ENCODE assay signal across 9 cellular contexts in the genomic region with DNA sequence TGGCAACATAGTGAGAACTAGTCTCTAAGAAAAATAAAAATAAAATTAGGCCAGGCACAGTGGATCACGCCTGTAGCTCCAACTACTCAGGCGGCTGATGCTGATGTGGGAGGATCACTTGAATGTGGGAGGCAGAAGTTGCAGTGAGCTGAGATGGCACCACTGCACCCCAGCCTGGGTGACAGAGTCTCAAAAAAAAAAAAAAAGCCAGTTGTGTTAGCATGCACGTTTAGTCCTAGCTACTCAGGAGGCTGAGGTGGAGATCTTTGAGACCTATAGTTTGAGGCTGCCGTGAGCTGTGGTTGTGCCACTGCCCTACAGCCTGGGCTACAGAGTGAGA. TPM values are rescaled to one million over a fixed set of nuclear protein-coding genes. Genes with fewer than 3 reads are reported as not detected.
DNase-seq lines count a peak whose midpoint lies in the region; FAIRE-seq and TF ChIP-seq lines count a peak whose summit lies in the region.
"Had no signal": no experiment of that assay in that cellular context is flagged by ENCODE, and none has a peak within 500 bp of the region (broad histone marks: within the 10 kb centered on the region; RNA-seq: fewer than 3 reads in every experiment).

No MANE protein-coding gene starts in this region.

- H3K9ac ChIP-seq in astrocyte (ENCODE audit: low read length): no peak overlapping the region

- H3K36me3 Mint-ChIP-seq in astrocyte (ENCODE audit: low read depth, unreplicated experiment): peaks cover 14% of the 10 kb centered on the region

- peaks cover 9% of the 10 kb centered on the region for H4K20me1 ChIP-seq in astrocyte (ENCODE audit: insufficient read depth, low read length)

- DNase-seq in GM12891 (ENCODE audit: insufficient read length, low spot score) (no peak), NAMALWA (ENCODE audit: low spot score) (peak; percentile 55), astrocyte (ENCODE audit: low read depth) (no peak), occipital lobe (lab: John Stamatoyannopoulos, UW) (peak; percentile 3), NCI-H2029 (lab: John Stamatoyannopoulos, UW) (no peak), NCI-H345 treated with DMSO at 0.1 percent for 48 hours (lab: John Stamatoyannopoulos, UW; ENCODE audit: unreplicated experiment) (no peak), NCI-H69 (lab: John Stamatoyannopoulos, UW) (no peak)
- DNase-seq: NCI-H510A treated with DMSO at 0.1 percent for 48 hours had no signal

- no peak for TF ChIP-seq CTCF in astrocyte (IDR thresholded peaks at IDR 0.05; ENCODE audit: insufficient read depth, low read depth, low read length)

- peaks cover 3% of the 10 kb centered on the region for H3K36me3 ChIP-seq in astrocyte (ENCODE audit: insufficient read depth, low read length)
- H3K36me3 ChIP-seq: prostate gland had no signal

- H3K4me2 ChIP-seq in astrocyte (ENCODE audit: low read length): peak overlapping the region; percentile 96

- H3K4me3 ChIP-seq in astrocyte (ENCODE audit: insufficient read depth, low read depth, low read length): no peak overlapping the region
- H3K4me3 ChIP-seq: prostate gland had no signal

- peaks cover 5% of the 10 kb centered on the region for H3K4me1 Mint-ChIP-seq in astrocyte (ENCODE audit: low read depth, unreplicated experiment)

- H3K27me3 Mint-ChIP-seq in astrocyte (ENCODE audit: low read depth, unreplicated experiment): no peaks in the 10 kb centered on the region

- H3K27me3 ChIP-seq in astrocyte (ENCODE audit: insufficient read depth, low read length): no peaks in the 10 kb centered on the region

- no peak overlapping the region for H2AFZ ChIP-seq in astrocyte (ENCODE audit: low read depth, low read length)

- H3K4me3 Mint-ChIP-seq in astrocyte (ENCODE audit: unreplicated experiment): no peak overlapping the region

- H3K4me1 ChIP-seq in astrocyte (ENCODE audit: insufficient read depth, low read length): peaks cover 11% of the 10 kb centered on the region
- H3K4me1 ChIP-seq: prostate gland had no signal

- H3K9me3 ChIP-seq in astrocyte (ENCODE audit: insufficient read depth, low read depth, low read length): no peaks in the 10 kb centered on the region
- H3K9me3 ChIP-seq: prostate gland had no signal

- no peak overlapping the region for H3K27ac Mint-ChIP-seq in astrocyte (ENCODE audit: unreplicated experiment)

- peaks cover 3% of the 10 kb centered on the region for H3K9me3 Mint-ChIP-seq in astrocyte (ENCODE audit: unreplicated experiment)

- FAIRE-seq in GM12891 (lab: Jason Lieb, UNC) (peak; percentile 63), astrocyte (lab: Jason Lieb, UNC) (no peak)

- H3K79me2 ChIP-seq in astrocyte (ENCODE audit: insufficient read depth, low read length): peaks cover 71% of the 10 kb centered on the region

- H3K27ac ChIP-seq in astrocyte (ENCODE audit: low read depth, low read length): no peak overlapping the region
- H3K27ac ChIP-seq: prostate gland had no signal

- TF ChIP-seq POLR2A in GM12891 (IDR thresholded peaks at IDR 0.05; ENCODE audit: low read depth, low read length): no peak

TF ChIP-seq in GM12891, 5 proteins besides CTCF, POLR2A, EP300 and RAD21:
- TF ChIP-seq POLR2AphosphoS5 (IDR thresholded peaks at IDR 0.05; ENCODE audit: low read depth, low read length) (no peak), TAF1 (IDR thresholded peaks at IDR 0.05; ENCODE audit: low read depth, low read length) (no peak), PAX5 (IDR thresholded peaks at IDR 0.05; ENCODE audit: insufficient read depth, low read length, severe bottlenecking) (no peak), POU2F2 (IDR thresholded peaks at IDR 0.05; ENCODE audit: low read depth, low read length) (no peak), SPI1 (IDR thresholded peaks at IDR 0.05; ENCODE audit: low read depth, low read length) (no peak)

RNA-seq across cellular contexts. Expression of a gene that starts 2.5 kb away (rescaled TPM):
- polyA plus RNA-seq in GM12891 (2012; ENCODE audit: low read depth, missing spikeins): 6.2 TPM
- total RNA-seq in astrocyte (7.0 and 10.8 TPM in 2 replicates), occipital lobe (125 TPM)

Comparison
In these comparisons a context has a peak if more than half of its experiments do, and no peak if none do; other contexts are left out.
1. DNase-seq: peak in NAMALWA (single experiment) and occipital lobe (single experiment); none in GM12891 (single experiment), astrocyte (single experiment), NCI-H2029 (single experiment), NCI-H345 treated with DMSO at 0.1 percent for 48 hours (single experiment) and NCI-H69 (single experiment).
2. RNA of a gene that starts 2.5 kb away (total RNA-seq): 125 TPM in occipital lobe (single experiment); 7.0 to 10.8 TPM in astrocyte; every median in the first group is over 10 times any median in the second.